In genomic region chr20:53941680-53942079, GRCh38 we compare ENCODE assay signal across 14 cellular contexts.
DNase-seq lines count a peak whose midpoint lies in the region; ATAC-seq lines count a peak whose summit lies in the region.
"Had no signal": no experiment of that assay in that cellular context is flagged by ENCODE, and none has a peak within 500 bp of the region (broad histone marks: within the 10 kb centered on the region; RNA-seq: fewer than 3 reads in every experiment).

No MANE protein-coding gene starts in this region.

- POLR2A ChIA-PET in activated CD4-positive, alpha-beta memory T cell treated with anti-CD3 and anti-CD28 coated beads for 36 hours (lab: Charles Lee): no interaction called here

- H4K91ac ChIP-seq in neuronal stem cell (ENCODE audit: low read depth, low read length, poor library complexity): no peak overlapping the region

- H3K4me3 ChIP-seq in BLaER1 (no peak overlapping the region), HUES48 (ENCODE audit: low read depth, low read length) (no peak overlapping the region), neuronal stem cell (ENCODE audit: low read length in 2 of 2) (peak overlapping the region in 1 of 2 donors; percentile 21)
- H3K4me3 ChIP-seq: prostate gland, tibial artery had no signal

- no peak overlapping the region for H2BK12ac ChIP-seq in neuronal stem cell (ENCODE audit: low read length)

- no peak overlapping the region for H2BK5ac ChIP-seq in neuronal stem cell (ENCODE audit: low read length)

- H2BK120ac ChIP-seq in neuronal stem cell (ENCODE audit: low read depth, low read length): no peak overlapping the region

- no peaks in the 10 kb centered on the region for H3K36me3 ChIP-seq in BLaER1
- no peaks in the 10 kb centered on the region for H3K36me3 ChIP-seq in HUES48 (ENCODE audit: control insufficient read depth, insufficient read depth, low read length)
- H3K36me3 ChIP-seq in neuronal stem cell (replicated peaks in 1 of 2; ENCODE audit: control insufficient read depth in 2 of 2, insufficient read depth in 2 of 2, low read length in 2 of 2): no peaks in the 10 kb centered on the region
- H3K36me3 ChIP-seq: prostate gland, tibial artery had no signal

- no peaks in the 10 kb centered on the region for H3K79me1 ChIP-seq in neuronal stem cell (ENCODE audit: low read depth, low read length)

- H3K27ac ChIP-seq in BLaER1: no peak overlapping the region
- H3K27ac ChIP-seq in HUES48 (ENCODE audit: low read depth, low read length): peak overlapping the region; percentile 90
- H3K27ac ChIP-seq in neuronal stem cell (replicated peaks; ENCODE audit: low read length): peak overlapping the region; percentile 48
- H3K27ac ChIP-seq: prostate gland had no signal

- peaks cover 62% of the 10 kb centered on the region for H3K4me1 Mint-ChIP-seq in dendritic cell treated with granulocyte-macrophage colony-stimulating factor and Interleukin-4, amounts not matched to agents 40 ng/mL and 50 ng/mL, for 4 days (ENCODE audit: low read depth)
- peaks cover 18% of the 10 kb centered on the region for H3K4me1 Mint-ChIP-seq in activated CD4-positive, alpha-beta memory T cell treated with anti-CD3 and anti-CD28 coated beads for 36 hours (ENCODE audit: low read depth)
- peaks cover 29% of the 10 kb centered on the region for H3K4me1 Mint-ChIP-seq in activated T-cell treated with anti-CD3 and anti-CD28 coated beads, Interleukin-2, amount 50 U/mL, for 72 hours (ENCODE audit: low read depth)

- H3K9me3 ChIP-seq in BLaER1: no peaks in the 10 kb centered on the region
- no peaks in the 10 kb centered on the region for H3K9me3 ChIP-seq in HUES48 (ENCODE audit: control insufficient read depth, insufficient read depth, low read length)
- no peaks in the 10 kb centered on the region for H3K9me3 ChIP-seq in neuronal stem cell (replicated peaks in 1 of 2; ENCODE audit: control insufficient read depth in 2 of 2, insufficient read depth in 1 of 2, low read depth in 1 of 2, low read length in 2 of 2)
- H3K9me3 ChIP-seq: prostate gland, tibial artery had no signal

- H3K18ac ChIP-seq in neuronal stem cell (ENCODE audit: low read length): no peak overlapping the region

- no peaks in the 10 kb centered on the region for H3K27me3 Mint-ChIP-seq in dendritic cell treated with granulocyte-macrophage colony-stimulating factor and Interleukin-4, amounts not matched to agents 40 ng/mL and 50 ng/mL, for 4 days
- no peaks in the 10 kb centered on the region for H3K27me3 Mint-ChIP-seq in activated CD4-positive, alpha-beta memory T cell treated with anti-CD3 and anti-CD28 coated beads for 36 hours
- no peaks in the 10 kb centered on the region for H3K27me3 Mint-ChIP-seq in activated T-cell treated with anti-CD3 and anti-CD28 coated beads, Interleukin-2, amount 50 U/mL, for 72 hours (ENCODE audit: low read depth)
- H3K27me3 Mint-ChIP-seq: central memory CD8-positive, alpha-beta T cell had no signal

- H2AFZ ChIP-seq in neuronal stem cell (ENCODE audit: low read length): peak overlapping the region; percentile 71

- H3K4ac ChIP-seq in neuronal stem cell (ENCODE audit: low read length): no peak overlapping the region

- no peak overlapping the region for H4K8ac ChIP-seq in neuronal stem cell (ENCODE audit: low read depth, low read length)

- CTCF ChIA-PET in activated CD4-positive, alpha-beta memory T cell treated with anti-CD3 and anti-CD28 coated beads for 36 hours (lab: Charles Lee): interaction anchor here (0.7 to 5.5 kb wide), 5 partner anchors 9 to 363 kb away, joined by 3 to 59 read pairs (median 4); no protein-coding TSS in a partner anchor

- H3K9ac ChIP-seq in BLaER1: peak overlapping the region; percentile 40; the same call in 1 of the 2 replicates
- peak overlapping the region; percentile 60 for H3K9ac ChIP-seq in HUES48 (ENCODE audit: low read depth, low read length)
- H3K9ac ChIP-seq in neuronal stem cell (ENCODE audit: low read depth, low read length, poor library complexity): no peak overlapping the region

- H3K36me3 Mint-ChIP-seq in dendritic cell treated with granulocyte-macrophage colony-stimulating factor and Interleukin-4, amounts not matched to agents 40 ng/mL and 50 ng/mL, for 4 days (ENCODE audit: low read depth): no peaks in the 10 kb centered on the region
- no peaks in the 10 kb centered on the region for H3K36me3 Mint-ChIP-seq in activated CD4-positive, alpha-beta memory T cell treated with anti-CD3 and anti-CD28 coated beads for 36 hours
- no peaks in the 10 kb centered on the region for H3K36me3 Mint-ChIP-seq in activated T-cell treated with anti-CD3 and anti-CD28 coated beads, Interleukin-2, amount 50 U/mL, for 72 hours (ENCODE audit: insufficient read depth in 2 of 2)
- H3K36me3 Mint-ChIP-seq: CD8-positive, alpha-beta T cell had no signal

- H2BK15ac ChIP-seq in neuronal stem cell (ENCODE audit: low read length): no peak overlapping the region

- H3K14ac ChIP-seq in neuronal stem cell (ENCODE audit: low read length): no peak overlapping the region

- peak overlapping the region; percentile 82 for H3K27ac Mint-ChIP-seq in dendritic cell treated with granulocyte-macrophage colony-stimulating factor and Interleukin-4, amounts not matched to agents 40 ng/mL and 50 ng/mL, for 4 days
- no peak overlapping the region for H3K27ac Mint-ChIP-seq in activated CD4-positive, alpha-beta memory T cell treated with anti-CD3 and anti-CD28 coated beads for 36 hours
- no peak overlapping the region for H3K27ac Mint-ChIP-seq in activated T-cell treated with anti-CD3 and anti-CD28 coated beads, Interleukin-2, amount 50 U/mL, for 72 hours
- H3K27ac Mint-ChIP-seq: CD8-positive, alpha-beta T cell had no signal

- peak overlapping the region; percentile 53 for H3K4me3 Mint-ChIP-seq in dendritic cell treated with granulocyte-macrophage colony-stimulating factor and Interleukin-4, amounts not matched to agents 40 ng/mL and 50 ng/mL, for 4 days
- no peak overlapping the region for H3K4me3 Mint-ChIP-seq in activated CD4-positive, alpha-beta memory T cell treated with anti-CD3 and anti-CD28 coated beads for 36 hours
- peak overlapping the region in 1 of 2 donors; percentile 28 for H3K4me3 Mint-ChIP-seq in activated T-cell treated with anti-CD3 and anti-CD28 coated beads, Interleukin-2, amount 50 U/mL, for 72 hours
- H3K4me3 Mint-ChIP-seq: CD8-positive, alpha-beta T cell; central memory CD8-positive, alpha-beta T cell had no signal

- no peak for ATAC-seq in GM21529 (IDR thresholded peaks at IDR 0.05; ENCODE audit: unreplicated experiment)
- no peak for ATAC-seq in activated T-cell treated with anti-CD3 and anti-CD28 coated beads, Interleukin-2, amount 50 U/mL, for 72 hours (replicated peaks in 1 of 2)
- ATAC-seq: CD8-positive, alpha-beta T cell had no signal

- no CpG with 5 or more reads among the region's 1 CpG for WGBS in neuronal stem cell (ENCODE audit: extremely low coverage in 2 of 2, insufficient read length in 2 of 2, insufficient replicate concordance in 1 of 2), 2 donors

- H3K9me3 Mint-ChIP-seq in dendritic cell treated with granulocyte-macrophage colony-stimulating factor and Interleukin-4, amounts not matched to agents 40 ng/mL and 50 ng/mL, for 4 days: no peaks in the 10 kb centered on the region
- H3K9me3 Mint-ChIP-seq in activated CD4-positive, alpha-beta memory T cell treated with anti-CD3 and anti-CD28 coated beads for 36 hours: no peaks in the 10 kb centered on the region
- H3K9me3 Mint-ChIP-seq in activated T-cell treated with anti-CD3 and anti-CD28 coated beads, Interleukin-2, amount 50 U/mL, for 72 hours: no peaks in the 10 kb centered on the region
- H3K9me3 Mint-ChIP-seq: CD8-positive, alpha-beta T cell; central memory CD8-positive, alpha-beta T cell had no signal

- H3K4me1 ChIP-seq in BLaER1 (peaks cover 57% of the 10 kb centered on the region), HUES48 (ENCODE audit: control insufficient read depth, insufficient read depth, low read length) (peaks cover 46% of the 10 kb centered on the region), neuronal stem cell (ENCODE audit: control insufficient read depth in 2 of 2, insufficient read depth in 1 of 2, low read depth in 1 of 2, low read length in 2 of 2) (peaks cover 9 to 14% of the 10 kb centered on the region in 2 donors)

- DNase-seq in neuronal stem cell (ENCODE audit: low spot score) (no peak), NOMO-1 (lab: John Stamatoyannopoulos, UW; ENCODE audit: unreplicated experiment in 2 of 2) (no peak)
- DNase-seq in activated CD4-positive, alpha-beta memory T cell treated with anti-CD3 and anti-CD28 coated beads for 36 hours: no peak
- DNase-seq in activated T-cell treated with anti-CD3 and anti-CD28 coated beads, Interleukin-2, amount 50 U/mL, for 72 hours: no peak
- DNase-seq: CD8-positive, alpha-beta T cell; Karpas-422; NCI-H2081 had no signal

- H4K20me1 ChIP-seq in BLaER1: no peaks in the 10 kb centered on the region

- H3K27me3 ChIP-seq in BLaER1 (no peaks in the 10 kb centered on the region), HUES48 (ENCODE audit: control insufficient read depth, insufficient read depth, low read length) (no peaks in the 10 kb centered on the region), neuronal stem cell (ENCODE audit: control insufficient read depth in 3 of 3, insufficient read depth in 3 of 3, low read depth in 1 of 3, low read length in 3 of 3) (no peaks in the 10 kb centered on the region)
- H3K27me3 ChIP-seq: tibial artery had no signal

- no peak overlapping the region for H2AK5ac ChIP-seq in neuronal stem cell (ENCODE audit: low read depth, low read length)

- H3K4me2 ChIP-seq in BLaER1 (peak overlapping the region; percentile 38), neuronal stem cell (ENCODE audit: insufficient read depth, low read length, poor library complexity, severe bottlenecking) (no peak overlapping the region)

- intact Hi-C loops in dendritic cell treated with granulocyte-macrophage colony-stimulating factor and Interleukin-4, amounts not matched to agents 40 ng/mL and 50 ng/mL, for 4 days (cut with micrococcal nuclease): loop anchor here (5.0 kb wide), 2 partner anchors 69 to 261 kb away; no protein-coding TSS in a partner anchor
- intact Hi-C loops in activated CD4-positive, alpha-beta memory T cell treated with anti-CD3 and anti-CD28 coated beads for 36 hours (cut with micrococcal nuclease): loop anchor here (2.0 to 10.0 kb wide), 2 partner anchors 529 to 727 kb away; no protein-coding TSS in a partner anchor

- no peak overlapping the region for H3K23ac ChIP-seq in neuronal stem cell (ENCODE audit: low read depth, low read length, poor library complexity)
